In genomic region chr9:127714020-127714835, GRCh38 we compare ENCODE assay signal across 9 cellular contexts. TPM values are rescaled to one million over a fixed set of nuclear protein-coding genes. Genes with fewer than 3 reads are reported as not detected.
DNase-seq lines count a peak whose midpoint lies in the region; ATAC-seq and TF ChIP-seq lines count a peak whose summit lies in the region.
"Had no signal": no experiment of that assay in that cellular context is flagged by ENCODE, and none has a peak within 500 bp of the region (broad histone marks: within the 10 kb centered on the region; RNA-seq: fewer than 3 reads in every experiment).

No MANE protein-coding gene starts in this region.

- no peak for DNase-seq in CD4-positive, alpha-beta memory T cell
- DNase-seq in NT2/D1 (ENCODE audit: low read depth, low spot score) (no peak), endodermal cell (no peak), SHP77 (lab: John Stamatoyannopoulos, UW) (no peak), NCI-H2107 treated with DMSO at 0.1 percent for 48 hours (lab: John Stamatoyannopoulos, UW; ENCODE audit: unreplicated experiment) (no peak)
- DNase-seq in effector memory CD4-positive, alpha-beta T cell, result no peak

- peak overlapping the region; percentile 48 to 85 (median 73) for H3K27ac Mint-ChIP-seq in CD4-positive, alpha-beta memory T cell
- no peak overlapping the region for H3K27ac Mint-ChIP-seq in endodermal cell

- no peaks in the 10 kb centered on the region for H3K9me3 Mint-ChIP-seq in CD4-positive, alpha-beta memory T cell
- H3K9me3 Mint-ChIP-seq in endodermal cell, result no peaks in the 10 kb centered on the region

- H3K9ac ChIP-seq in NT2/D1 (ENCODE audit: insufficient read length, low read depth) (no peak overlapping the region), endodermal cell (ENCODE audit: extremely low read depth, low read length, poor library complexity, severe bottlenecking) (no peak overlapping the region), parathyroid adenoma (no peak overlapping the region)

- peaks cover 0 to 6% of the 10 kb centered on the region in 2 donors for H3K36me3 Mint-ChIP-seq in CD4-positive, alpha-beta memory T cell
- H3K36me3 Mint-ChIP-seq in endodermal cell (ENCODE audit: low read depth), result no peaks in the 10 kb centered on the region

- POLR2A ChIA-PET in CD4-positive, alpha-beta memory T cell (lab: Charles Lee; ENCODE audit: partially characterized antibody), result interaction anchor here (0.9 to 6.3 kb wide), 5 partner anchors 10 to 75 kb away, joined by 3 to 39 read pairs (median 5); partner anchors contain the start of gene TOR2A

- intact Hi-C loops in CD4-positive, alpha-beta memory T cell (cut with micrococcal nuclease), result loop anchor here (2.0 kb wide), 1 partner anchor 101 kb away; the partner anchor contains the start of gene STXBP1

- peaks cover 33% of the 10 kb centered on the region for H3K4me1 ChIP-seq in CD4-positive, alpha-beta memory T cell (ENCODE audit: insufficient read depth, low read length)
- H3K4me1 ChIP-seq in NT2/D1 (ENCODE audit: insufficient read depth, insufficient read length) (peaks cover 11% of the 10 kb centered on the region), endodermal cell (ENCODE audit: control insufficient read depth, insufficient read depth, low read length) (no peaks in the 10 kb centered on the region), parathyroid adenoma (no peaks in the 10 kb centered on the region)
- H3K4me1 ChIP-seq in effector memory CD4-positive, alpha-beta T cell (ENCODE audit: control insufficient read depth, insufficient read depth, low read length, poor library complexity, severe bottlenecking), result peaks cover 21% of the 10 kb centered on the region

- WGBS in endodermal cell (ENCODE audit: insufficient coverage in 1 of 2, insufficient read length in 1 of 2), 2 experiments, result 85 to 94% methylated on average over 12 to 21 of the region's 21 CpGs

- ATAC-seq in HG02623 (IDR thresholded peaks at IDR 0.05; ENCODE audit: unreplicated experiment), result no peak

- H3K4me3 ChIP-seq in CD4-positive, alpha-beta memory T cell (ENCODE audit: low read length in 2 of 2), result peak overlapping the region in 1 of 2 donors; percentile 37
- peak overlapping the region; percentile 10 for H3K4me3 ChIP-seq in NT2/D1 (ENCODE audit: insufficient read length, low read depth)
- H3K4me3 ChIP-seq in endodermal cell (ENCODE audit: low read length), result no peak overlapping the region
- H3K4me3 ChIP-seq in parathyroid adenoma (ENCODE audit: low read depth, low read length), result peak overlapping the region; percentile 15
- H3K4me3 ChIP-seq in effector memory CD4-positive, alpha-beta T cell (ENCODE audit: insufficient read depth, low read depth, low read length, poor library complexity, severe bottlenecking), result no peak overlapping the region

- H3K9me3 ChIP-seq in CD4-positive, alpha-beta memory T cell (ENCODE audit: control insufficient read depth in 1 of 2, low read length in 2 of 2), result no peaks in the 10 kb centered on the region
- no peaks in the 10 kb centered on the region for H3K9me3 ChIP-seq in NT2/D1 (ENCODE audit: insufficient read depth, low read length)
- no peaks in the 10 kb centered on the region for H3K9me3 ChIP-seq in endodermal cell (ENCODE audit: control insufficient read depth, low read length)
- no peaks in the 10 kb centered on the region for H3K9me3 ChIP-seq in parathyroid adenoma (ENCODE audit: control insufficient read depth, low read length)
- no peaks in the 10 kb centered on the region for H3K9me3 ChIP-seq in effector memory CD4-positive, alpha-beta T cell (ENCODE audit: control insufficient read depth, low read length)
- H3K9me3 ChIP-seq: adrenal gland had no signal

- peak overlapping the region; percentile 61 to 84 (median 79) for H3K4me3 Mint-ChIP-seq in CD4-positive, alpha-beta memory T cell
- H3K4me3 Mint-ChIP-seq in endodermal cell, result peak overlapping the region; percentile 90

- no peaks in the 10 kb centered on the region for H3K79me2 ChIP-seq in parathyroid adenoma

- no peak overlapping the region for H3K27ac ChIP-seq in CD4-positive, alpha-beta memory T cell (ENCODE audit: low read depth, low read length)
- H3K27ac ChIP-seq in endodermal cell (ENCODE audit: low read depth, low read length), result no peak overlapping the region
- H3K27ac ChIP-seq in parathyroid adenoma, result no peak overlapping the region
- no peak overlapping the region for H3K27ac ChIP-seq in effector memory CD4-positive, alpha-beta T cell (ENCODE audit: insufficient read depth, low read length, poor library complexity, severe bottlenecking)

- no peaks in the 10 kb centered on the region for H3K27me3 ChIP-seq in CD4-positive, alpha-beta memory T cell (ENCODE audit: insufficient read depth, low read length)
- H3K27me3 ChIP-seq in NT2/D1 (ENCODE audit: insufficient read depth, insufficient read length), result peaks cover 21% of the 10 kb centered on the region
- H3K27me3 ChIP-seq in endodermal cell (ENCODE audit: control insufficient read depth, insufficient read depth, low read length, poor library complexity, severe bottlenecking), result no peaks in the 10 kb centered on the region
- H3K27me3 ChIP-seq in parathyroid adenoma (ENCODE audit: control insufficient read depth, insufficient read depth, low read length), result no peaks in the 10 kb centered on the region
- H3K27me3 ChIP-seq in effector memory CD4-positive, alpha-beta T cell (replicated peaks; ENCODE audit: control insufficient read depth, insufficient read depth, low read length, poor library complexity, severe bottlenecking), result no peaks in the 10 kb centered on the region
- H3K27me3 ChIP-seq: adrenal gland had no signal

- H3K27me3 Mint-ChIP-seq in CD4-positive, alpha-beta memory T cell, result no peaks in the 10 kb centered on the region
- H3K27me3 Mint-ChIP-seq in endodermal cell (ENCODE audit: insufficient read depth), result peaks cover 2% of the 10 kb centered on the region

- CTCF ChIA-PET in CD4-positive, alpha-beta memory T cell (lab: Charles Lee; ENCODE audit: partially characterized antibody), result interaction anchor here (1.8 to 3.4 kb wide), 2 partner anchors 21 to 70 kb away, joined by 5 to 23 read pairs; partner anchors contain the start of gene TOR2A

- H3K4me1 Mint-ChIP-seq in CD4-positive, alpha-beta memory T cell, result peaks cover 15 to 36% (median 27%) of the 10 kb centered on the region in 4 donors
- H3K4me1 Mint-ChIP-seq in endodermal cell, result peaks cover 12% of the 10 kb centered on the region

- H3K36me3 ChIP-seq in CD4-positive, alpha-beta memory T cell (ENCODE audit: insufficient read depth, low read length), result no peaks in the 10 kb centered on the region
- H3K36me3 ChIP-seq in NT2/D1 (ENCODE audit: insufficient read depth, insufficient read length, low read length) (no peaks in the 10 kb centered on the region), endodermal cell (ENCODE audit: control insufficient read depth, insufficient read depth, low read length) (no peaks in the 10 kb centered on the region), parathyroid adenoma (ENCODE audit: control insufficient read depth, insufficient read depth, low read length) (no peaks in the 10 kb centered on the region)
- no peaks in the 10 kb centered on the region for H3K36me3 ChIP-seq in effector memory CD4-positive, alpha-beta T cell (ENCODE audit: control insufficient read depth, insufficient read depth, low read length)
- H3K36me3 ChIP-seq: adrenal gland had no signal

- TF ChIP-seq CTCF in endodermal cell (conservative IDR thresholded peaks at IDR 0.05) (no peak), parathyroid adenoma (IDR thresholded peaks at IDR 0.05) (no peak)

- H3K4me2 ChIP-seq in parathyroid adenoma (ENCODE audit: low read length), result peak overlapping the region; percentile 39

- H2AFZ ChIP-seq in parathyroid adenoma, result no peak overlapping the region

RNA-seq across cellular contexts. Expression of gene PTRH1, which starts 1.2 kb away (rescaled TPM):
- 1 to 10 TPM; 7.3 to 8.4 TPM for total RNA-seq in CD4-positive, alpha-beta memory T cell
- polyA plus RNA-seq in CD4-positive, alpha-beta memory T cell, result 10 to 100 TPM; 25.6 to 31.1 TPM
- total RNA-seq in endodermal cell, result 10 to 100 TPM; 15.2 to 18.7 TPM
- polyA plus RNA-seq in endodermal cell (2013, experiment 1 of 2), result 8.2 TPM
- polyA plus RNA-seq in endodermal cell (2013, experiment 2 of 2), result 7.1 TPM

RNA-seq across cellular contexts. Expression of gene TTC16, which starts 1.7 kb away (rescaled TPM):
- 1 to 10 TPM; 2.5 to 2.6 TPM for total RNA-seq in CD4-positive, alpha-beta memory T cell
- 1 to 10 TPM in 1 of 2 donors, under 1 TPM in 1; 0.09 to 1.8 TPM for polyA plus RNA-seq in CD4-positive, alpha-beta memory T cell
- not detected for total RNA-seq in endodermal cell
- polyA plus RNA-seq in endodermal cell (2013, experiment 1 of 2), result not detected
- not detected for polyA plus RNA-seq in endodermal cell (2013, experiment 2 of 2)

RNA-seq across cellular contexts. Expression of gene CFAP157, which starts 7.4 kb away (rescaled TPM):
- under 1 TPM in 1 of 2 experiments, not detected in 1; 0.25 TPM for total RNA-seq in CD4-positive, alpha-beta memory T cell
- under 1 TPM; 0.14 to 0.22 TPM for polyA plus RNA-seq in CD4-positive, alpha-beta memory T cell
- total RNA-seq in endodermal cell, result under 1 TPM; 0.20 to 0.44 TPM
- polyA plus RNA-seq in endodermal cell (2013, experiment 1 of 2), result 0.14 TPM
- polyA plus RNA-seq in endodermal cell (2013, experiment 2 of 2), result 0.21 TPM

RNA-seq across cellular contexts. Expression of gene TOR2A, which starts 20.9 kb away (rescaled TPM):
- 10 to 100 TPM; 14.3 to 18.4 TPM for total RNA-seq in CD4-positive, alpha-beta memory T cell
- polyA plus RNA-seq in CD4-positive, alpha-beta memory T cell, result 10 to 100 TPM; 23.2 to 27.1 TPM
- total RNA-seq in endodermal cell, result 10 to 100 TPM; 15.7 to 16.7 TPM
- 19.2 TPM for polyA plus RNA-seq in endodermal cell (2013, experiment 1 of 2)
- polyA plus RNA-seq in endodermal cell (2013, experiment 2 of 2), result 15.7 TPM

Comparison
In these comparisons a context has a peak if more than half of its experiments do, and no peak if none do; other contexts are left out.
1. H3K4me3 ChIP-seq: peak in NT2/D1 (single experiment) and parathyroid adenoma (single experiment); none in endodermal cell (single experiment) and effector memory CD4-positive, alpha-beta T cell (single experiment).